In genomic region chr21:37431243-37431642, GRCh38 we compare ENCODE assay signal across 19 cellular contexts.
DNase-seq lines count a peak whose midpoint lies in the region; ATAC-seq and TF ChIP-seq lines count a peak whose summit lies in the region.
"Had no signal": no experiment of that assay in that cellular context is flagged by ENCODE, and none has a peak within 500 bp of the region (broad histone marks: within the 10 kb centered on the region; RNA-seq: fewer than 3 reads in every experiment).

No MANE protein-coding gene starts in this region.

- H3K36me3 Mint-ChIP-seq in central memory CD8-positive, alpha-beta T cell (ENCODE audit: insufficient read depth), result peaks cover 8% of the 10 kb centered on the region
- H3K36me3 Mint-ChIP-seq in naive thymus-derived CD8-positive, alpha-beta T cell, result peaks cover 3 to 45% (median 18%) of the 10 kb centered on the region in 3 donors

- H3K9me3 ChIP-seq in right cardiac atrium (ENCODE audit: control insufficient read depth, low read length), result no peaks in the 10 kb centered on the region
- H3K9me3 ChIP-seq in right atrium auricular region, result no peaks in the 10 kb centered on the region
- H3K9me3 ChIP-seq: Caco-2, SJSA1 had no signal

- peak overlapping the region; percentile 41 for H3K27ac ChIP-seq in right cardiac atrium (ENCODE audit: low read length)
- peak overlapping the region in 1 of 2 donors; percentile 44 for H3K27ac ChIP-seq in right atrium auricular region
- H3K27ac ChIP-seq: SJSA1 had no signal

- intact Hi-C loops in right cardiac atrium (cut with DNase I), result no loop called here

- 66% methylated on average over 4 of the region's 4 CpGs for WGBS in right cardiac atrium

- POLR2A ChIA-PET in naive thymus-derived CD8-positive, alpha-beta T cell (lab: Charles Lee), result interaction anchor here (0.9 kb wide), 1 partner anchor 16 kb away, joined by 3 read pairs; no protein-coding TSS in a partner anchor

- no peak overlapping the region for H3K4me3 Mint-ChIP-seq in central memory CD8-positive, alpha-beta T cell
- peak overlapping the region in 9 of 10 donors; percentile 2 to 71 (median 43) for H3K4me3 Mint-ChIP-seq in naive thymus-derived CD8-positive, alpha-beta T cell

- H3K4me3 ChIP-seq in right cardiac atrium (ENCODE audit: low read length) (no peak overlapping the region), right atrium auricular region (no peak overlapping the region)
- H3K4me3 ChIP-seq: SJSA1 had no signal

- H3K4me1 Mint-ChIP-seq in central memory CD8-positive, alpha-beta T cell, result peaks cover 59% of the 10 kb centered on the region
- peaks cover 32 to 69% (median 64%) of the 10 kb centered on the region in 4 donors for H3K4me1 Mint-ChIP-seq in naive thymus-derived CD8-positive, alpha-beta T cell

- H3K27me3 Mint-ChIP-seq in central memory CD8-positive, alpha-beta T cell, result no peaks in the 10 kb centered on the region
- no peaks in the 10 kb centered on the region for H3K27me3 Mint-ChIP-seq in naive thymus-derived CD8-positive, alpha-beta T cell

- no peaks in the 10 kb centered on the region for H3K9me3 Mint-ChIP-seq in central memory CD8-positive, alpha-beta T cell
- peaks cover 0 to under 1% (median 0%) of the 10 kb centered on the region in 9 donors for H3K9me3 Mint-ChIP-seq in naive thymus-derived CD8-positive, alpha-beta T cell

- ATAC-seq in right cardiac atrium (no peak), HG02884 (IDR thresholded peaks at IDR 0.05; ENCODE audit: unreplicated experiment) (no peak), HG03108 (IDR thresholded peaks at IDR 0.05; ENCODE audit: unreplicated experiment) (no peak), HG03432 (IDR thresholded peaks at IDR 0.05; ENCODE audit: unreplicated experiment) (no peak)
- ATAC-seq in central memory CD8-positive, alpha-beta T cell (replicated peaks; ENCODE audit: extremely low read depth, poor library complexity, severe bottlenecking), result no peak
- no peak for ATAC-seq in naive thymus-derived CD8-positive, alpha-beta T cell

- H3K36me3 ChIP-seq in right atrium auricular region, result no peaks in the 10 kb centered on the region

- H3K27ac Mint-ChIP-seq in central memory CD8-positive, alpha-beta T cell (ENCODE audit: low read depth), result peak overlapping the region; percentile 29
- H3K27ac Mint-ChIP-seq in naive thymus-derived CD8-positive, alpha-beta T cell, result peak overlapping the region; percentile 25 to 88 (median 82)

- TF ChIP-seq CTCF in right atrium auricular region (IDR thresholded peaks at IDR 0.05), result no peak

- H3K27me3 ChIP-seq in right cardiac atrium (ENCODE audit: control insufficient read depth, insufficient read depth) (no peaks in the 10 kb centered on the region), right atrium auricular region (no peaks in the 10 kb centered on the region)
- H3K27me3 ChIP-seq: SJSA1 had no signal

- H3K4me1 ChIP-seq in right cardiac atrium (ENCODE audit: control insufficient read depth, insufficient read depth, low read length) (peaks cover 13% of the 10 kb centered on the region), right atrium auricular region (peaks cover 0 to 47% of the 10 kb centered on the region in 2 donors)

- no peak for DNase-seq in right cardiac atrium
- DNase-seq in right atrium auricular region (ENCODE audit: low spot score), result no peak
- DNase-seq in central memory CD8-positive, alpha-beta T cell (ENCODE audit: low spot score in 2 of 2), result no peak
- no peak for DNase-seq in naive thymus-derived CD8-positive, alpha-beta T cell
- DNase-seq in middle frontal gyrus (ENCODE audit: extremely low spot score, low spot score), result no peak
- DNase-seq: activated CD4-positive, alpha-beta T cell treated with anti-CD3 and anti-CD28 coated beads for 1 hour; Caco-2; cerebellar nuclear complex; effector memory CD4-positive, alpha-beta T cell; GOT3; NCI-H2081; NCI-H526; OCI-M1; substantia nigra; T-helper 9 cell had no signal
